ENCODE assay signal across 1 cellular context in the genomic region with DNA sequence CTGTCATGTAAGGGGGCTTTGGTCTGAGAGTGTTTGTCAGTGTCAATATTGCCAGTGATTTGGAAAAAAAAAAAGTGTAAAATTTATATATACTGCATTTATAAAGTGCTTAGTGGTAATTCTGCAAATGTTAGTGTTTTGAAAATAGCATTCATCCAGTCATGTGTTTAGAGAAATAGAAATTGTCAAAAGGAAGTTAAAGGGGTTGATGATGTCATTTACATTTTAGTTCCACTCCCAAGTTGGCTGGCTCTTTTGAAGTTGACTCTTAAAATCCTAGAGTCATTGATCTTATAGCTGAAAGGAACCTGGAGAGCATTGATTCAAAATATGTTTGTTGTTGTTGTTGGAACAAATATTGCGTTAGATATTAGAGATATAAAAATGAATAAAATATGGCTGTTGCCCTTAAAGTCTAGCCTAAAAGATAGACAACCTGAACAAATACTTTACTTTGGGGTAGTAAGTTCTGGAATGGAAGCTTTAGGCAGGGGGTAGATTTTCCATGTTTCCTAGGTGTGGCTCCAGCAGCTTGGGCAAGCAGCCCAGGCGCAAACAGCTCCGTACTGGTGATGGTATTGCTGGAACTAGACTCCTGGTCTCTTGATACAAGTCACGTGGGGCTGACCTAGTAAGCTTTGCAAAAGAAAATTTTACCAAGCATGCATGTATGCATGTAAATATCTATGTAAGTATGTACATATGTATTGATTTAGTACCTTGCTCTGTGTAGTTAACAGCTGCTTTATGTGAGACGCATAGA.
TF ChIP-seq lines count a peak whose summit lies in the region.

No MANE protein-coding gene starts in this region.

TF ChIP-seq in GM23338, 12 proteins besides CTCF, POLR2A, EP300 and RAD21 (continued from another document):
- TF ChIP-seq, protein P1, sequence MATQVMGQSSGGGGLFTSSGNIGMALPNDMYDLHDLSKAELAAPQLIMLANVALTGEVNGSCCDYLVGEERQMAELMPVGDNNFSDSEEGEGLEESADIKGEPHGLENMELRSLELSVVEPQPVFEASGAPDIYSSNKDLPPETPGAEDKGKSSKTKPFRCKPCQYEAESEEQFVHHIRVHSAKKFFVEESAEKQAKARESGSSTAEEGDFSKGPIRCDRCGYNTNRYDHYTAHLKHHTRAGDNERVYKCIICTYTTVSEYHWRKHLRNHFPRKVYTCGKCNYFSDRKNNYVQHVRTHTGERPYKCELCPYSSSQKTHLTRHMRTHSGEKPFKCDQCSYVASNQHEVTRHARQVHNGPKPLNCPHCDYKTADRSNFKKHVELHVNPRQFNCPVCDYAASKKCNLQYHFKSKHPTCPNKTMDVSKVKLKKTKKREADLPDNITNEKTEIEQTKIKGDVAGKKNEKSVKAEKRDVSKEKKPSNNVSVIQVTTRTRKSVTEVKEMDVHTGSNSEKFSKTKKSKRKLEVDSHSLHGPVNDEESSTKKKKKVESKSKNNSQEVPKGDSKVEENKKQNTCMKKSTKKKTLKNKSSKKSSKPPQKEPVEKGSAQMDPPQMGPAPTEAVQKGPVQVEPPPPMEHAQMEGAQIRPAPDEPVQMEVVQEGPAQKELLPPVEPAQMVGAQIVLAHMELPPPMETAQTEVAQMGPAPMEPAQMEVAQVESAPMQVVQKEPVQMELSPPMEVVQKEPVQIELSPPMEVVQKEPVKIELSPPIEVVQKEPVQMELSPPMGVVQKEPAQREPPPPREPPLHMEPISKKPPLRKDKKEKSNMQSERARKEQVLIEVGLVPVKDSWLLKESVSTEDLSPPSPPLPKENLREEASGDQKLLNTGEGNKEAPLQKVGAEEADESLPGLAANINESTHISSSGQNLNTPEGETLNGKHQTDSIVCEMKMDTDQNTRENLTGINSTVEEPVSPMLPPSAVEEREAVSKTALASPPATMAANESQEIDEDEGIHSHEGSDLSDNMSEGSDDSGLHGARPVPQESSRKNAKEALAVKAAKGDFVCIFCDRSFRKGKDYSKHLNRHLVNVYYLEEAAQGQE (IDR thresholded peaks at IDR 0.05; ENCODE audit: unreplicated experiment) = no peak
- TF ChIP-seq NANOG (IDR thresholded peaks at IDR 0.05; ENCODE audit: borderline replicate concordance) (no peak), ZNF462 (CRISPR knock-in tag; IDR thresholded peaks at IDR 0.05) (no peak), ZNF114 (CRISPR knock-in tag; IDR thresholded peaks at IDR 0.05) (no peak), ZNF331 (CRISPR knock-in tag; IDR thresholded peaks at IDR 0.05; ENCODE audit: low read depth) (no peak), EZH2phosphoT487 (IDR thresholded peaks at IDR 0.05; ENCODE audit: unreplicated experiment) (no peak), EZH2 (IDR thresholded peaks at IDR 0.05; ENCODE audit: low read depth, unreplicated experiment) (no peak), POLR2AphosphoS5 (IDR thresholded peaks at IDR 0.05; ENCODE audit: low read depth) (no peak)
